18 cellular contexts compared by ENCODE assay signal in the genomic region with DNA sequence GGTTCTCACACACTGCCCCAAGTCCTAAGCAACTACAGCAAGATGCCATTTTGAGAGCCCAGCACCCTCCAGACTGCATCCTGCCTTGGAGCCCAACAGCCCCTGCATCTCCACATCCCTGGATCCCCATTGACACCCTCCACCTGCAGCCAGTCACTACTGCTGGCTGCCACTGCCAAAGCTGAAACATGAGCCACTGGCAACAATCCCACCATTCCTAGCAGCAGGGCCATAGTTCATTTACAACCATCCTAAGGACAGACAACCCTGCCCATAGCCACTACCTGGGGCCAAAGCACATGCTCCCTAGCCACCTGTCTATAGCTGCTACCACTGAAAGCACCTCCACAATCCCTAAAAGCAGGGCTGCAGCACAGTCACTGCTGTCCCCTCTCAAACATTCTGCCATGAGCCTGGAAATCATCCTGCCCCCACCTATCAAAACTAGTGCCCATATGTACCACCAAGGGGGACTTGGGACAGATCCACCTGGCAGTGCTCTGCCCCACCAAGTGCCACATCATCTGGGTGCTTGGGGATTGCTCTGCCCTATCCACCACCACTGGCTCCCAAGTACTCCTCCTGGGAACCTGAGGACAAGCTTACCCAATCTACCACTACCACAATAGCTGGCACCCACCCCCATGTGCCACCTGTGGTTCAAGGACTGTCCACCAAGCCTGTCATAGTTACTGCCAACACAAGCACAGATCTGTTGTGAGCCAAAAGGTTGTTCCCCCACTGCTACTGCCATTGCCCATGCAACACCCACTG.
"Had no signal": no experiment of that assay in that cellular context is flagged by ENCODE, and none has a peak within 500 bp of the region (broad histone marks: within the 10 kb centered on the region; RNA-seq: fewer than 3 reads in every experiment).

No MANE protein-coding gene starts in this region.

- ATAC-seq: foreskin keratinocyte; lower lobe of right lung; natural killer cell; sciatic nerve; stimulated activated memory B cell treated with anti-CD40 and anti-IgM and Interleukin-4, amounts not matched to agents 10 μg/mL and 1 μg/mL and 100 μg/mL, for 72 hours had no signal

- DNase-seq: effector CD4-positive, alpha-beta T cell; endodermal cell; erythroblast; foreskin keratinocyte; head of caudate nucleus; hippocampal formation; kidney glomerular epithelial cell; lower lobe of right lung; natural killer cell; spleen; stimulated activated CD4-positive, alpha-beta T cell treated with anti-CD3 and anti-CD28 coated beads, Interleukin-15, amount 100 ng/mL, for 24 hours; stimulated activated CD4-positive, alpha-beta T cell treated with anti-CD3 and anti-CD28 coated beads, Interleukin-1b, Interleukin-23, amount 100 ng/mL, for 48 hours; stimulated activated CD4-positive, alpha-beta T cell treated with anti-CD3 and anti-CD28 coated beads, Interleukin-4, amount 100 ng/mL, for 24 hours; tibial artery; upper lobe of left lung; uterus had no signal
